In the genomic region with DNA sequence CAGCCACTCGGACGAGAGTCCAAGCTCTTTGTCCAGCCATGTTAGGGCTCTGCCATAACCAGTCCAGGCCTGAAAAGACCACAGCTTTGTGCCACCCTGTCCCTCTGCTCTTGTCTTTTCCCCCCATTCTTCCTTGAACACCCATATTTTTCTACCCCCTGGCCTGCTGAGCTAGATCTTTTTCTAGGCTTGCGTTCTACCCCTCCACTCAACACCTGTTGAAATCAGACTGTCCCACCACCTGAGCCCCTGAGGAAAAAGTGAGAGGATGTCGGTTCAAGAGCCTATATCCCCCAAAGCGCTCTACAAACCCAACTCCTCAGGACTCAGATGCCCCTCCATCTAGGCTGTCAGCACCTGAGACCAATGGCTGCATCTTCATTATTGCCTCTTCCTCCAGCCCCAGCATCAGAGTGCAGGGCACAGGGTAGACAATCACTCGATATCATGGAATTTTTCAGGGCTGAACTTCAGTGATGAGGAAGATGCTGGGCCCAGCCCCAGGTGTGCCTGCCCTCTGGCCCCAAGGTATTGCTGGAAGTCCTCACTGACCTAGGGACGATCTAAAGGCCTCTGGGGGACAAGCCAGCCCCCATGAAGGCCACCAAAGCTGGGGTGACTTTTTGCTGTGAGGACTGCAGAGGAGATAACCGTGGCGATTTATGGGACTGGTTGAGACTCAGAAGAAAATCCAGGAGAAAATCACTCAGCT, we compare ENCODE assay signal across 13 cellular contexts.
DNase-seq lines count a peak whose midpoint lies in the region; ATAC-seq and TF ChIP-seq lines count a peak whose summit lies in the region.
"Had no signal": no experiment of that assay in that cellular context is flagged by ENCODE, and none has a peak within 500 bp of the region (broad histone marks: within the 10 kb centered on the region; RNA-seq: fewer than 3 reads in every experiment).

No MANE protein-coding gene starts in this region.

- no peak overlapping the region for H3K4me3 Mint-ChIP-seq in stimulated activated naive CD8-positive, alpha-beta T cell treated with anti-CD3 and anti-CD28 coated beads, Interleukin-15, Interleukin-2, amounts not matched to agents 100 ng/mL and 50 ng/mL, for 24 hours
- no peak overlapping the region for H3K4me3 Mint-ChIP-seq in activated T-cell treated with anti-CD3 and anti-CD28 coated beads, Interleukin-2, amount 50 U/mL, for 72 hours
- peak overlapping the region; percentile 50 to 76 (median 60) for H3K4me3 Mint-ChIP-seq in immature natural killer cell
- H3K4me3 Mint-ChIP-seq: endodermal cell had no signal

- H3K9me3 ChIP-seq in vagina (no peaks in the 10 kb centered on the region), gastroesophageal sphincter (no peaks in the 10 kb centered on the region), esophagus squamous epithelium (no peaks in the 10 kb centered on the region)
- H3K9me3 ChIP-seq: MG63, thyroid gland had no signal

- TF ChIP-seq EP300 in gastroesophageal sphincter (IDR thresholded peaks at IDR 0.05), result no peak

- no peak for ATAC-seq in stimulated activated naive CD8-positive, alpha-beta T cell treated with anti-CD3 and anti-CD28 coated beads, Interleukin-15, Interleukin-2, amounts not matched to agents 100 U/mL and 50 U/mL, for 24 hours
- ATAC-seq in activated T-cell treated with anti-CD3 and anti-CD28 coated beads, Interleukin-2, amount 50 U/mL, for 72 hours (replicated peaks in 1 of 2), result no peak
- no peak for ATAC-seq in gastroesophageal sphincter

- no peak for DNase-seq in stimulated activated naive CD8-positive, alpha-beta T cell treated with anti-CD3 and anti-CD28 coated beads, Interleukin-15, Interleukin-2, amounts not matched to agents 100 U/mL and 50 U/mL, for 24 hours
- DNase-seq in activated T-cell treated with anti-CD3 and anti-CD28 coated beads, Interleukin-2, amount 50 U/mL, for 72 hours, result no peak
- DNase-seq in immature natural killer cell (no peak), vagina (ENCODE audit: extremely low spot score in 2 of 2) (peak; percentile 70 to 84), DMS153 (lab: John Stamatoyannopoulos, UW) (no peak), esophagus squamous epithelium (lab: John Stamatoyannopoulos, UW) (no peak)
- DNase-seq: NCI-H2227 treated with DMSO at 0.1 percent for 48 hours had no signal

- H3K4me1 Mint-ChIP-seq in stimulated activated naive CD8-positive, alpha-beta T cell treated with anti-CD3 and anti-CD28 coated beads, Interleukin-15, Interleukin-2, amounts not matched to agents 100 ng/mL and 50 ng/mL, for 24 hours (ENCODE audit: low read depth), result peaks cover 83% of the 10 kb centered on the region
- peaks cover 87% of the 10 kb centered on the region for H3K4me1 Mint-ChIP-seq in activated T-cell treated with anti-CD3 and anti-CD28 coated beads, Interleukin-2, amount 50 U/mL, for 72 hours (ENCODE audit: low read depth)
- H3K4me1 Mint-ChIP-seq in immature natural killer cell, result peaks cover 98 to 100% of the 10 kb centered on the region in 2 donors

- peaks cover 48% of the 10 kb centered on the region for H3K36me3 Mint-ChIP-seq in stimulated activated naive CD8-positive, alpha-beta T cell treated with anti-CD3 and anti-CD28 coated beads, Interleukin-15, Interleukin-2, amounts not matched to agents 100 ng/mL and 50 ng/mL, for 24 hours (ENCODE audit: low read depth)
- peaks cover 6 to 17% of the 10 kb centered on the region in 2 donors for H3K36me3 Mint-ChIP-seq in activated T-cell treated with anti-CD3 and anti-CD28 coated beads, Interleukin-2, amount 50 U/mL, for 72 hours (ENCODE audit: insufficient read depth in 2 of 2)
- H3K36me3 Mint-ChIP-seq in immature natural killer cell, result peaks cover 27 to 64% (median 48%) of the 10 kb centered on the region in 3 donors

- H3K4me1 ChIP-seq in vagina (peaks cover 16% of the 10 kb centered on the region), gastroesophageal sphincter (peaks cover 0 to 14% (median 7%) of the 10 kb centered on the region in 3 donors), esophagus squamous epithelium (peaks cover 9 to 34% (median 11%) of the 10 kb centered on the region in 3 donors)

- WGBS in gastroesophageal sphincter (ENCODE audit: low coverage in 1 of 2), 2 donors, result 71 to 87% methylated on average over 2 to 6 of the region's 9 CpGs
- WGBS in esophagus squamous epithelium, 2 donors, result 76 to 80% methylated on average over 8 to 9 of the region's 9 CpGs

- TF ChIP-seq POLR2A in vagina (IDR thresholded peaks at IDR 0.05), result no peak
- TF ChIP-seq POLR2A in gastroesophageal sphincter (IDR thresholded peaks at IDR 0.05), result no peak
- TF ChIP-seq POLR2A in esophagus squamous epithelium (IDR thresholded peaks at IDR 0.05), result no peak

- H3K27me3 Mint-ChIP-seq in stimulated activated naive CD8-positive, alpha-beta T cell treated with anti-CD3 and anti-CD28 coated beads, Interleukin-15, Interleukin-2, amounts not matched to agents 100 ng/mL and 50 ng/mL, for 24 hours, result no peaks in the 10 kb centered on the region
- no peaks in the 10 kb centered on the region for H3K27me3 Mint-ChIP-seq in activated T-cell treated with anti-CD3 and anti-CD28 coated beads, Interleukin-2, amount 50 U/mL, for 72 hours (ENCODE audit: low read depth)
- H3K27me3 Mint-ChIP-seq in immature natural killer cell (ENCODE audit: low read depth in 3 of 3), result peaks cover 43 to 92% (median 82%) of the 10 kb centered on the region in 3 donors

- no peaks in the 10 kb centered on the region for H3K27me3 ChIP-seq in vagina
- peaks cover 29% of the 10 kb centered on the region for H3K27me3 ChIP-seq in gastroesophageal sphincter
- H3K27me3 ChIP-seq in esophagus squamous epithelium, result peaks cover 0 to 17% (median 0%) of the 10 kb centered on the region in 4 donors
- H3K27me3 ChIP-seq: thyroid gland had no signal

- peak overlapping the region; percentile 59 for H3K27ac Mint-ChIP-seq in stimulated activated naive CD8-positive, alpha-beta T cell treated with anti-CD3 and anti-CD28 coated beads, Interleukin-15, Interleukin-2, amounts not matched to agents 100 ng/mL and 50 ng/mL, for 24 hours
- peak overlapping the region; percentile 74 for H3K27ac Mint-ChIP-seq in activated T-cell treated with anti-CD3 and anti-CD28 coated beads, Interleukin-2, amount 50 U/mL, for 72 hours
- peak overlapping the region; percentile 92 to 99 (median 97) for H3K27ac Mint-ChIP-seq in immature natural killer cell
- H3K27ac Mint-ChIP-seq: endodermal cell had no signal

- H3K36me3 ChIP-seq in vagina (no peaks in the 10 kb centered on the region), gastroesophageal sphincter (no peaks in the 10 kb centered on the region), esophagus squamous epithelium (no peaks in the 10 kb centered on the region)
- H3K36me3 ChIP-seq: MG63, thyroid gland had no signal

- H3K9me3 Mint-ChIP-seq in stimulated activated naive CD8-positive, alpha-beta T cell treated with anti-CD3 and anti-CD28 coated beads, Interleukin-15, Interleukin-2, amounts not matched to agents 100 ng/mL and 50 ng/mL, for 24 hours, result no peaks in the 10 kb centered on the region
- no peaks in the 10 kb centered on the region for H3K9me3 Mint-ChIP-seq in activated T-cell treated with anti-CD3 and anti-CD28 coated beads, Interleukin-2, amount 50 U/mL, for 72 hours
- H3K9me3 Mint-ChIP-seq in immature natural killer cell, result no peaks in the 10 kb centered on the region
- H3K9me3 Mint-ChIP-seq: endodermal cell had no signal

- H3K4me3 ChIP-seq in vagina (no peak overlapping the region), gastroesophageal sphincter (no peak overlapping the region), esophagus squamous epithelium (no peak overlapping the region)
- H3K4me3 ChIP-seq: MG63, thyroid gland had no signal

- H3K27ac ChIP-seq in vagina, result no peak overlapping the region
- H3K27ac ChIP-seq in gastroesophageal sphincter, result no peak overlapping the region
- no peak overlapping the region for H3K27ac ChIP-seq in esophagus squamous epithelium
- H3K27ac ChIP-seq: thyroid gland, VCaP had no signal

- TF ChIP-seq CTCF in vagina (IDR thresholded peaks at IDR 0.05), result no peak
- no peak for TF ChIP-seq CTCF in gastroesophageal sphincter (IDR thresholded peaks at IDR 0.05)
- TF ChIP-seq CTCF in esophagus squamous epithelium (IDR thresholded peaks at IDR 0.05), result no peak

- intact Hi-C loops in vagina (cut with DNase I), result loop anchor here (5.0 kb wide), 2 partner anchors 176 to 376 kb away; no protein-coding TSS in a partner anchor
- intact Hi-C loops in esophagus squamous epithelium (cut with DNase I), result loop anchor here (5.0 to 10.0 kb wide), 2 partner anchors 176 to 378 kb away; no protein-coding TSS in a partner anchor

Comparison
In these comparisons a context has a peak if more than half of its experiments do, and no peak if none do; other contexts are left out.
1. H3K4me3 Mint-ChIP-seq: peak in immature natural killer cell (5 of 5); none in stimulated activated naive CD8-positive, alpha-beta T cell treated with anti-CD3 and anti-CD28 coated beads, Interleukin-15, Interleukin-2, amounts not matched to agents 100 ng/mL and 50 ng/mL, for 24 hours (single experiment) and activated T-cell treated with anti-CD3 and anti-CD28 coated beads, Interleukin-2, amount 50 U/mL, for 72 hours (0 of 2).
2. DNase-seq: peak in vagina (2 of 2); none in stimulated activated naive CD8-positive, alpha-beta T cell treated with anti-CD3 and anti-CD28 coated beads, Interleukin-15, Interleukin-2, amounts not matched to agents 100 U/mL and 50 U/mL, for 24 hours (single experiment), activated T-cell treated with anti-CD3 and anti-CD28 coated beads, Interleukin-2, amount 50 U/mL, for 72 hours (0 of 2), immature natural killer cell (0 of 3), DMS153 (single experiment) and esophagus squamous epithelium (single experiment).
3. Peak in every context shown above with its lines, with median percentiles within 50 percentile points of each other: H3K27ac Mint-ChIP-seq.